Comparison of ENCODE assay signal across 25 cellular contexts in the genomic region with DNA sequence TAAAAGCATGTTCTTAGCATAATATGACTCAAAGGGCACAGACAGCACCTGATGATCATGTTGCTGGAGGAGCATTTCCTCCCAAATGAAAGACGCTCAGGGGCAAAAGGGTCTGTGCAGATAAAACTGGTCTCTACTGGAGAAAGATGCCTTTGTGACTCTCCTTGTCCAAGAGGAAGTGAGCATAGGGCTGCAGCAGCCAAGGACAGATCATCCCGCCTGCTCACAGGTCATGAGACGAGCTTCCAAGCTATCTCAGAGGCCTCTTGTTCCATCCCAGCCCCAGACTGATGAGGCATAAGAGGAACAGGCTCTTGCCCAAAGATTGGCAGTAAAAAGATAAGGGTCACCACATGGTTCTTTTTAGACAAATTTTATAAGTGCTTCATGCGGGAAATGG.
"Had no signal": no experiment of that assay in that cellular context is flagged by ENCODE, and none has a peak within 500 bp of the region (broad histone marks: within the 10 kb centered on the region; RNA-seq: fewer than 3 reads in every experiment).

No MANE protein-coding gene starts in this region.

- H3K9me3 ChIP-seq: breast epithelium, gastrocnemius medialis, left ventricle myocardium inferior, neutrophil, right lobe of liver, thoracic aorta, uterus had no signal

- H3K4me1 ChIP-seq: breast epithelium, gastrocnemius medialis, right lobe of liver, uterus had no signal

- DNase-seq: activated CD4-positive, alpha-beta T cell treated with anti-CD3 and anti-CD28 coated beads, Interleukin-2, amount 10 ng/mL, durations not matched to agents 7 days and 5 days; activated CD4-positive, CD25-positive, alpha-beta regulatory T cell treated with anti-CD3 and anti-CD28 coated beads, Interleukin-2, amount 50 U/mL, for 72 hours; activated CD8-positive, alpha-beta T cell treated with anti-CD3 and anti-CD28 coated beads for 36 hours; activated naive CD4-positive, alpha-beta T cell; activated T-cell treated with anti-CD3 and anti-CD28 coated beads, Interleukin-2, amount 50 U/mL, for 48 hours; dermis blood vessel endothelial cell; effector memory CD4-positive, alpha-beta T cell; gastrocnemius medialis; glutamatergic neuron; left ventricle myocardium inferior; naive B cell; nephron progenitor cell; right lobe of liver; stimulated activated CD4-positive, alpha-beta T cell treated with anti-CD3 and anti-CD28 coated beads, Interleukin-2, amount 100 ng/mL, for 48 hours; stimulated activated naive CD4-positive, alpha-beta T cell treated with Interleukin-2 at 50 U/mL for 16 hours; T-helper 2 cell; trophoblast cell; uterus; WERI-Rb-1 had no signal

- ATAC-seq: activated CD8-positive, alpha-beta T cell treated with anti-CD3 and anti-CD28 coated beads for 36 hours; activated naive CD4-positive, alpha-beta T cell treated with anti-CD3 and anti-CD28 coated beads, Interleukin-2, amount 50 U/mL, for 72 hours; gastrocnemius medialis had no signal

- H3K36me3 ChIP-seq: breast epithelium, gastrocnemius medialis, left ventricle myocardium inferior, neutrophil, right lobe of liver, thoracic aorta, uterus, WERI-Rb-1 had no signal

- FAIRE-seq: colon, islet of Langerhans had no signal

- H3K4me3 ChIP-seq: breast epithelium, gastrocnemius medialis, left ventricle myocardium inferior, right lobe of liver, thoracic aorta, uterus had no signal

- H3K27me3 ChIP-seq: breast epithelium, gastrocnemius medialis, neutrophil, right lobe of liver, uterus had no signal

- H3K27ac ChIP-seq: breast epithelium, gastrocnemius medialis, left ventricle myocardium inferior, neutrophil, right lobe of liver, thoracic aorta, uterus had no signal
